Comparison of ENCODE assay signal across 20 cellular contexts in the genomic region with DNA sequence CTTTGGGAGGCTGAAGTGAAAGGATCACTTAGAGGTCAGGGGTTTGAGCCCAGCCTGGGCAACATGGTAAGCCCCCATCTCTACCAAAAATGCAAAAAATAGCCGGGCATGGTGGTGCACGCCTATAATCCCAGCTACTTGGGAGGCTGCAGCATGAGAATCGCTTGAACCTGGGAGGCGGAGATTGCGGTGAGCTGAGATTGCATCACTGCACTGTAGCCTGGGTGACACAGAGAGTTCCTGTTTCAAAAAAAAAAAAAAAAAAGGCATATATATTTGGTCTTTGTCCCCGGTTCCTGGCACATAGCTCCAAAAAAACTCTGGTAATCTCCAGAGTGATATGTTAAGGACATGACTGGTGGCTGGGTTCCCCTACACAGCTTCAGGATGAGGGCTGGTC.
"Had no signal": no experiment of that assay in that cellular context is flagged by ENCODE, and none has a peak within 500 bp of the region (broad histone marks: within the 10 kb centered on the region; RNA-seq: fewer than 3 reads in every experiment).

No MANE protein-coding gene starts in this region.

- H3K4me3 ChIP-seq: gastrocnemius medialis, heart right ventricle, right atrium auricular region, sigmoid colon, skin epidermis, stomach, thoracic aorta, transverse colon had no signal

- H3K27me3 ChIP-seq: gastrocnemius medialis, heart right ventricle, neutrophil, right atrium auricular region, sigmoid colon, stomach, transverse colon had no signal

- H3K27ac ChIP-seq: gastrocnemius medialis, heart right ventricle, neutrophil, right atrium auricular region, sigmoid colon, skin epidermis, stomach, thoracic aorta, transverse colon had no signal

- DNase-seq: cortex of kidney; effector memory CD4-positive, alpha-beta T cell; gastrocnemius medialis; heart right ventricle; hypothalamus; kidney glomerular epithelial cell; mammary epithelial cell; naive thymus-derived CD4-positive, alpha-beta T cell; nephron progenitor cell; sigmoid colon; stimulated activated CD4-positive, alpha-beta T cell treated with anti-CD3 and anti-CD28 coated beads, Interleukin-2, amount 100 ng/mL, for 24 hours; stimulated activated CD4-positive, alpha-beta T cell treated with anti-CD3 and anti-CD28 coated beads, Interleukin-4, amount 100 ng/mL, for 4 hours; stimulated activated naive CD4-positive, alpha-beta T cell; stomach; substantia nigra; transverse colon had no signal
